In genomic region chr6:163507965-163508364, GRCh38 we compare ENCODE assay signal across 31 cellular contexts.
DNase-seq lines count a peak whose midpoint lies in the region; ATAC-seq, FAIRE-seq and TF ChIP-seq lines count a peak whose summit lies in the region.
"Had no signal": no experiment of that assay in that cellular context is flagged by ENCODE, and none has a peak within 500 bp of the region (broad histone marks: within the 10 kb centered on the region; RNA-seq: fewer than 3 reads in every experiment).

No MANE protein-coding gene starts in this region.

- no peak overlapping the region for H2BK5ac ChIP-seq in IMR-90 (ENCODE audit: low read depth, low read length, poor library complexity, severe bottlenecking)

- ATAC-seq in IMR-90 (ENCODE audit: low read depth) = no peak
- ATAC-seq: GM23338, T-cell had no signal

- TF ChIP-seq POLR2A in IMR-90 (IDR thresholded peaks at IDR 0.05; ENCODE audit: low read depth, low read length) = no peak
- no peak for TF ChIP-seq POLR2A in erythroblast (IDR thresholded peaks at IDR 0.05; ENCODE audit: low read length)

- WGBS in IMR-90 (ENCODE audit: extremely low coverage in 2 of 2, insufficient read length in 1 of 2), 2 experiments = no CpG with 5 or more reads among the region's 1 CpG

- CTCF ChIA-PET in IMR-90 (lab: Yijun Ruan, JAX) = no interaction called here

- H4K91ac ChIP-seq in IMR-90 (ENCODE audit: insufficient read depth, low read depth, low read length) = no peak overlapping the region

- no peak overlapping the region for H3K4ac ChIP-seq in IMR-90 (ENCODE audit: low read depth, low read length)

- H3K14ac ChIP-seq in IMR-90 (replicated peaks; ENCODE audit: low read depth, low read length) = no peak overlapping the region

- H3K9me3 ChIP-seq in IMR-90 (ENCODE audit: control insufficient read depth, insufficient read depth, low read length) (peaks cover 14% of the 10 kb centered on the region), astrocyte (ENCODE audit: insufficient read depth, low read depth, low read length) (peaks cover 2% of the 10 kb centered on the region)

- no peak overlapping the region for H4K8ac ChIP-seq in IMR-90 (ENCODE audit: low read depth in 2 of 2, low read length in 2 of 2)

- H2AFZ ChIP-seq in IMR-90 (replicated peaks; ENCODE audit: low read length, poor library complexity) (no peak overlapping the region), astrocyte (ENCODE audit: low read depth, low read length) (no peak overlapping the region)
- H2AFZ ChIP-seq: GM23338, PC-9 had no signal

- no peak overlapping the region for H3K56ac ChIP-seq in IMR-90 (ENCODE audit: extremely low read depth, insufficient read depth, low read length)

- H3K27ac ChIP-seq in IMR-90 (ENCODE audit: insufficient read depth, low read length) (no peak overlapping the region), astrocyte (ENCODE audit: low read depth, low read length) (no peak overlapping the region)
- H3K27ac ChIP-seq: BLaER1 treated with 17β-estradiol and CSF1 and Interleukin-3, amounts not matched to agents 10 nM and 100 nM; PC-9 had no signal

- no peak overlapping the region for H2BK120ac ChIP-seq in IMR-90 (ENCODE audit: low read depth, low read length)

- no peak for TF ChIP-seq RAD21 in IMR-90 (IDR thresholded peaks at IDR 0.05; ENCODE audit: low read length)

- H3K27me3 ChIP-seq in IMR-90 (ENCODE audit: control insufficient read depth, insufficient read depth, low read length) (no peaks in the 10 kb centered on the region), astrocyte (ENCODE audit: insufficient read depth, low read length) (no peaks in the 10 kb centered on the region)
- H3K27me3 ChIP-seq: BLaER1 treated with 17β-estradiol and CSF1 and Interleukin-3, amounts not matched to agents 10 nM and 100 nM had no signal

- H3K9me1 ChIP-seq in IMR-90 (ENCODE audit: insufficient read depth, low read length) = no peaks in the 10 kb centered on the region

- H3K4me3 Mint-ChIP-seq in astrocyte (ENCODE audit: unreplicated experiment) = no peak overlapping the region
- H3K4me3 Mint-ChIP-seq: CD4-positive, alpha-beta T cell; GM23338; H9; HFFc6; T-cell had no signal

- H2BK20ac ChIP-seq in IMR-90 (ENCODE audit: low read depth, low read length) = no peak overlapping the region

- no peak overlapping the region for H3K4me2 ChIP-seq in IMR-90 (ENCODE audit: low read depth, low read length)
- no peak overlapping the region for H3K4me2 ChIP-seq in astrocyte (ENCODE audit: low read length)
- H3K4me2 ChIP-seq: BLaER1 treated with 17β-estradiol and CSF1 and Interleukin-3, amounts not matched to agents 10 nM and 100 nM; GM23338; PC-9 had no signal

- H3K4me3 ChIP-seq in IMR-90 (ENCODE audit: insufficient read depth, low read depth, low read length) (no peak overlapping the region), astrocyte (ENCODE audit: insufficient read depth, low read depth, low read length) (no peak overlapping the region)
- H3K4me3 ChIP-seq: BLaER1 treated with 17β-estradiol and CSF1 and Interleukin-3, amounts not matched to agents 10 nM and 100 nM; GM23338; PC-9 had no signal

- in situ Hi-C loops in Caki2 (cut with HindIII; ENCODE audit: low pct_unique_long_range_greater_than_20kb, low sequenced_read_pairs) = no loop called here
- in situ Hi-C loops in IMR-90 (cut with MboI; ENCODE audit: low sequenced_read_pairs) = no loop called here

- no peak overlapping the region for H3K9ac ChIP-seq in IMR-90 (ENCODE audit: low read depth, low read length)
- H3K9ac ChIP-seq in astrocyte (ENCODE audit: low read length) = no peak overlapping the region
- H3K9ac ChIP-seq: BLaER1 treated with 17β-estradiol and CSF1 and Interleukin-3, amounts not matched to agents 10 nM and 100 nM had no signal

- peak; percentile 43 for FAIRE-seq in astrocyte (lab: Jason Lieb, UNC)
- FAIRE-seq: A204.1, GM12892 had no signal

- no peaks in the 10 kb centered on the region for H3K27me3 Mint-ChIP-seq in astrocyte (ENCODE audit: low read depth, unreplicated experiment)
- H3K27me3 Mint-ChIP-seq: CD4-positive, alpha-beta T cell; T-cell had no signal

- H2AK5ac ChIP-seq in IMR-90 (ENCODE audit: low read depth, low read length) = no peak overlapping the region

- H2AK9ac ChIP-seq in IMR-90 (replicated peaks; ENCODE audit: low read depth, low read length, poor library complexity) = no peak overlapping the region

- no TSS peak for BruUV-seq in IMR-90 (replicated peaks; lab: Mats Ljungman, UMichigan)

- intact Hi-C loops in IMR-90 (cut with micrococcal nuclease) = no loop called here

- H3K36me3 Mint-ChIP-seq in astrocyte (ENCODE audit: low read depth, unreplicated experiment) = peaks cover 18% of the 10 kb centered on the region

- no peak overlapping the region for H4K5ac ChIP-seq in IMR-90 (ENCODE audit: low read depth, low read length)

- H3K23ac ChIP-seq in IMR-90 (ENCODE audit: low read depth, low read length) = no peak overlapping the region

- peaks cover 14 to 35% of the 10 kb centered on the region in 2 experiments for H3K79me1 ChIP-seq in IMR-90 (ENCODE audit: low read depth in 1 of 2, low read length in 2 of 2)

- dilution Hi-C loops in IMR-90 (cut with HindIII; ENCODE audit: low sequenced_read_pairs, unreplicated experiment) = no loop called here

- peak; percentile 13 for DNase-seq in Caki2 (ENCODE audit: low read depth)
- DNase-seq in IMR-90 = peak; percentile 8
- DNase-seq in astrocyte (ENCODE audit: low read depth) = no peak
- DNase-seq in erythroblast (lab: John Stamatoyannopoulos, UW) = peak; percentile 28 to 37
- no peak for DNase-seq in activated effector memory CD4-positive, alpha-beta T cell treated with anti-CD3 and anti-CD28 coated beads, Interleukin-2, amount 50 U/mL, for 16 hours
- DNase-seq in GM19238 (ENCODE audit: insufficient read length, low spot score) = no peak
- DNase-seq in nucleus accumbens (lab: John Stamatoyannopoulos, UW) = no peak
- DNase-seq in AG20443 (ENCODE audit: low spot score) = no peak
- DNase-seq: AML-193; CD4-positive, alpha-beta T cell; DMS79 treated with DMSO at 0.1 percent for 48 hours; GF-D8; H9; HFFc6; Kasumi-1; MV-4-11; NCI-H1105; NCI-H1436 treated with DMSO at 0.1 percent for 48 hours; NCI-H187 treated with DMSO at 0.1 percent for 48 hours; NCI-H2107; NCI-H446 treated with DMSO at 0.1 percent for 48 hours; NCI-H526; NCI-H82; NK-92 treated with Interleukin-12 subunit alpha and Interleukin-12 subunit beta, amount 100 ng/mL, for 24 hours; PC-9; RPMI8226; T-cell had no signal

- H3K4me1 Mint-ChIP-seq in astrocyte (ENCODE audit: low read depth, unreplicated experiment) = peaks cover 2% of the 10 kb centered on the region

- H3K27ac Mint-ChIP-seq in astrocyte (ENCODE audit: unreplicated experiment) = no peak overlapping the region
- H3K27ac Mint-ChIP-seq: CD4-positive, alpha-beta T cell; GM23338; H9; HFFc6; T-cell had no signal

- no peak overlapping the region for H3K18ac ChIP-seq in IMR-90 (ENCODE audit: low read depth, low read length)

- H4K20me1 ChIP-seq in IMR-90 (ENCODE audit: insufficient read depth, low read length) (peaks cover 19% of the 10 kb centered on the region), astrocyte (ENCODE audit: insufficient read depth, low read length) (peaks cover 58% of the 10 kb centered on the region)

- H3K9me3 Mint-ChIP-seq in astrocyte (ENCODE audit: unreplicated experiment) = peaks cover 6% of the 10 kb centered on the region

- H2BK15ac ChIP-seq in IMR-90 (ENCODE audit: low read depth, low read length) = no peak overlapping the region

- no peak for TF ChIP-seq CTCF in IMR-90 (conservative IDR thresholded peaks at IDR 0.05; ENCODE audit: low read depth, low read length)
- TF ChIP-seq CTCF in astrocyte (IDR thresholded peaks at IDR 0.05; ENCODE audit: insufficient read depth, low read depth, low read length) = no peak

- peaks cover 97% of the 10 kb centered on the region for H3K79me2 ChIP-seq in astrocyte (ENCODE audit: insufficient read depth, low read length)

- H3K36me3 ChIP-seq in IMR-90 (ENCODE audit: control insufficient read depth, insufficient read depth, low read length) (peaks cover 3% of the 10 kb centered on the region; the same call in 1 of the 2 replicates), astrocyte (ENCODE audit: insufficient read depth, low read length) (no peaks in the 10 kb centered on the region)

- H3K4me1 ChIP-seq in IMR-90 (ENCODE audit: control insufficient read depth, insufficient read depth, low read length) (no peaks in the 10 kb centered on the region), astrocyte (ENCODE audit: insufficient read depth, low read length) (no peaks in the 10 kb centered on the region)

- POLR2A ChIA-PET in IMR-90 (lab: Charles Lee; ENCODE audit: unreplicated experiment) = no interaction called here

TF ChIP-seq in IMR-90, 13 proteins besides CTCF, POLR2A, EP300 and RAD21 (continues in another document):
- no peak for TF ChIP-seq RFX5 (IDR thresholded peaks at IDR 0.05; ENCODE audit: low read depth, low read length)
- TF ChIP-seq BHLHE40 (IDR thresholded peaks at IDR 0.05; ENCODE audit: low read depth, low read length) = no peak
- no peak for TF ChIP-seq SMC3 (IDR thresholded peaks at IDR 0.05; ENCODE audit: low read depth, low read length)
- TF ChIP-seq CEBPB (IDR thresholded peaks at IDR 0.05; ENCODE audit: low read depth, low read length) = no peak
- TF ChIP-seq MXI1 (IDR thresholded peaks at IDR 0.05; ENCODE audit: borderline replicate concordance, low read depth, low read length) = no peak
- TF ChIP-seq FOS (IDR thresholded peaks at IDR 0.05; ENCODE audit: low read depth, low read length) = no peak
- no peak for TF ChIP-seq MAZ (IDR thresholded peaks at IDR 0.05; ENCODE audit: borderline replicate concordance, low read depth, low read length)
- no peak for TF ChIP-seq ELK1 (IDR thresholded peaks at IDR 0.05; ENCODE audit: borderline replicate concordance, low read depth, low read length)
- TF ChIP-seq MAFK (IDR thresholded peaks at IDR 0.05; ENCODE audit: low read depth, low read length) = no peak
- TF ChIP-seq USF2 (IDR thresholded peaks at IDR 0.05; ENCODE audit: low read depth, low read length) = no peak
- TF ChIP-seq CHD1 (IDR thresholded peaks at IDR 0.05; ENCODE audit: low read depth, low read length) = no peak

Comparison
In these comparisons a context has a peak if more than half of its experiments do, and no peak if none do; other contexts are left out.
1. DNase-seq: peak in Caki2 (single experiment), IMR-90 (single experiment) and erythroblast (2 of 2); none in astrocyte (single experiment), activated effector memory CD4-positive, alpha-beta T cell treated with anti-CD3 and anti-CD28 coated beads, Interleukin-2, amount 50 U/mL, for 16 hours (single experiment), GM19238 (single experiment), nucleus accumbens (0 of 56) and AG20443 (single experiment).